ENCODE assay signal across 6 cellular contexts in genomic region chr17:81868674-81869220, GRCh38. TPM values are rescaled to one million over a fixed set of nuclear protein-coding genes. Genes with fewer than 3 reads are reported as not detected.
A peak's percentile ranks its signal among the peaks of the same experiment; 100 is the strongest.
DNase-seq lines count a peak whose midpoint lies in the region; TF ChIP-seq lines count a peak whose summit lies in the region.

No MANE protein-coding gene starts in this region.

- H3F3A ChIP-seq in smooth muscle cell (ENCODE audit: low read depth), result peaks cover 48% of the 10 kb centered on the region

- H3K4me3 ChIP-seq in ACC112 (ENCODE audit: low read depth, low read length) (peak overlapping the region; percentile 96), Karpas-422 (ENCODE audit: low read length) (peak overlapping the region; percentile 100; the same call in 1 of the 2 replicates), smooth muscle cell (no peak overlapping the region)

- TF ChIP-seq CTCF in endothelial cell (IDR thresholded peaks at IDR 0.05; ENCODE audit: unreplicated experiment) (no peak), smooth muscle cell (IDR thresholded peaks at IDR 0.05; ENCODE audit: borderline replicate concordance, insufficient read depth, poor library complexity, severe bottlenecking) (no peak)

- peak overlapping the region; percentile 47 for H3K4me3 Mint-ChIP-seq in endothelial cell (ENCODE audit: unreplicated experiment)

- H3K27me3 ChIP-seq in ACC112 (ENCODE audit: insufficient read depth, low read length) (no peaks in the 10 kb centered on the region), Karpas-422 (ENCODE audit: low read length) (no peaks in the 10 kb centered on the region), smooth muscle cell (ENCODE audit: low read depth) (no peaks in the 10 kb centered on the region)

- H3K36me3 Mint-ChIP-seq in endothelial cell (ENCODE audit: low read depth, unreplicated experiment), result peaks cover 3% of the 10 kb centered on the region

- H3K79me2 ChIP-seq in ACC112 (ENCODE audit: control insufficient read depth, insufficient read depth, low read length, unreplicated experiment), result peaks cover 39% of the 10 kb centered on the region
- peaks cover 29% of the 10 kb centered on the region for H3K79me2 ChIP-seq in Karpas-422 (ENCODE audit: low read length)
- peaks cover 41% of the 10 kb centered on the region for H3K79me2 ChIP-seq in smooth muscle cell (ENCODE audit: low read depth)

- peaks cover 17% of the 10 kb centered on the region; the same call in 1 of the 2 replicates for H4K20me1 ChIP-seq in Karpas-422 (ENCODE audit: insufficient read depth, low read depth, low read length)
- H4K20me1 ChIP-seq in smooth muscle cell (ENCODE audit: low read depth), result peaks cover 68% of the 10 kb centered on the region

- H3K9me3 Mint-ChIP-seq in endothelial cell (ENCODE audit: unreplicated experiment), result no peaks in the 10 kb centered on the region

- 0 out of 2 replicates have a peak overlapping the region, but pooled peaks have one; percentile 99 for H3K9ac ChIP-seq in Karpas-422 (ENCODE audit: low read length)
- H3K9ac ChIP-seq in smooth muscle cell (ENCODE audit: low read depth), result no peak overlapping the region

- H2AFZ ChIP-seq in ACC112 (ENCODE audit: low read length, unreplicated experiment) (no peak overlapping the region), Karpas-422 (ENCODE audit: low read length) (no peak overlapping the region), smooth muscle cell (ENCODE audit: low read depth) (no peak overlapping the region)

- H3K9me2 ChIP-seq in Karpas-422 (replicated peaks; ENCODE audit: insufficient read depth, low read length), result no peaks in the 10 kb centered on the region

- H3K27ac Mint-ChIP-seq in endothelial cell (ENCODE audit: unreplicated experiment), result peak overlapping the region; percentile 36

- no peaks in the 10 kb centered on the region for H3K9me3 ChIP-seq in Karpas-422 (ENCODE audit: low read length)
- no peaks in the 10 kb centered on the region for H3K9me3 ChIP-seq in smooth muscle cell (replicated peaks; ENCODE audit: low read depth)

- DNase-seq in Karpas-422, result peak; percentile 71
- no peak for DNase-seq in endothelial cell (ENCODE audit: low spot score)
- DNase-seq in smooth muscle cell (lab: John Stamatoyannopoulos, UW; ENCODE audit: unreplicated experiment), result peak; percentile 51
- DNase-seq in NCI-H1694 (lab: John Stamatoyannopoulos, UW), result no peak
- DNase-seq in NCI-H2171 treated with DMSO at 0.1 percent for 48 hours (lab: John Stamatoyannopoulos, UW), result no peak

- peaks cover 30% of the 10 kb centered on the region for H3K4me1 ChIP-seq in ACC112 (ENCODE audit: control insufficient read depth, insufficient read depth, low read length, unreplicated experiment)
- peaks cover 55% of the 10 kb centered on the region for H3K4me1 ChIP-seq in Karpas-422 (ENCODE audit: low read length)
- peaks cover 29% of the 10 kb centered on the region for H3K4me1 ChIP-seq in smooth muscle cell (ENCODE audit: low read depth)

- H3K36me3 ChIP-seq in ACC112 (ENCODE audit: insufficient read depth, low read length), result no peaks in the 10 kb centered on the region
- peaks cover 7% of the 10 kb centered on the region; the same call in 1 of the 2 replicates for H3K36me3 ChIP-seq in Karpas-422 (ENCODE audit: insufficient read depth, low read length)
- no peaks in the 10 kb centered on the region for H3K36me3 ChIP-seq in smooth muscle cell (ENCODE audit: low read depth)

- H3K27me3 Mint-ChIP-seq in endothelial cell (ENCODE audit: unreplicated experiment), result peaks cover 26% of the 10 kb centered on the region

- H3K27ac ChIP-seq in ACC112 (ENCODE audit: low read depth, low read length) (peak overlapping the region; percentile 97), Karpas-422 (ENCODE audit: low read length) (no peak overlapping the region; the same call in 1 of the 2 replicates), smooth muscle cell (ENCODE audit: low read depth) (peak overlapping the region; percentile 78)

- peaks cover 3% of the 10 kb centered on the region for H3K4me1 Mint-ChIP-seq in endothelial cell (ENCODE audit: unreplicated experiment)

- H3K4me2 ChIP-seq in Karpas-422 (ENCODE audit: low read depth, low read length, poor library complexity, severe bottlenecking) (peak overlapping the region; percentile 93), smooth muscle cell (peak overlapping the region; percentile 85)

- 47% methylated on average over 29 of the region's 30 CpGs for WGBS in smooth muscle cell (ENCODE audit: low lambda C conversion rate)

RNA-seq across cellular contexts. Expression of gene ARHGDIA, which starts 2.4 kb away (rescaled TPM):
- 68.5 and 119 TPM in 2 replicates for total RNA-seq in Karpas-422 (2014; rRNA removed; shearing (Covaris generic); ENCODE audit: low replicate concordance)
- total RNA-seq in endothelial cell (ENCODE audit: unreplicated experiment) (443 TPM), smooth muscle cell (67.6 and 256 TPM in 2 replicates)
- polyA plus RNA-seq in smooth muscle cell, result 353 and 360 TPM in 2 replicates

RNA-seq across cellular contexts. Expression of gene P4HB, which starts 8.4 kb away (rescaled TPM):
- 175 and 263 TPM in 2 replicates for total RNA-seq in Karpas-422 (2014; rRNA removed; shearing (Covaris generic); ENCODE audit: low replicate concordance)
- total RNA-seq in endothelial cell (ENCODE audit: unreplicated experiment) (678 TPM), smooth muscle cell (1,406 and 1,593 TPM in 2 replicates)
- 1,326 and 1,526 TPM in 2 replicates for polyA plus RNA-seq in smooth muscle cell

RNA-seq across cellular contexts. Expression of gene ALYREF, which starts 22.6 kb away (rescaled TPM):
- total RNA-seq in Karpas-422 (2014; rRNA removed; shearing (Covaris generic); ENCODE audit: low replicate concordance), result 70.1 and 191 TPM in 2 replicates
- 127 TPM for total RNA-seq in endothelial cell (ENCODE audit: unreplicated experiment)
- total RNA-seq in smooth muscle cell, result 58.9 and 75.9 TPM in 2 replicates
- 123 and 136 TPM in 2 replicates for polyA plus RNA-seq in smooth muscle cell

RNA-seq across cellular contexts. Expression of gene ANAPC11, which starts 22.8 kb away (rescaled TPM):
- total RNA-seq in Karpas-422 (2014; rRNA removed; shearing (Covaris generic); ENCODE audit: low replicate concordance), result 87.1 and 132 TPM in 2 replicates
- total RNA-seq in endothelial cell (ENCODE audit: unreplicated experiment) (121 TPM), smooth muscle cell (147 and 222 TPM in 2 replicates)
- 428 and 444 TPM in 2 replicates for polyA plus RNA-seq in smooth muscle cell

RNA-seq across cellular contexts. Expression of gene NPB, which starts 33.3 kb away (rescaled TPM):
- total RNA-seq in Karpas-422 (2014; rRNA removed; shearing (Covaris generic); ENCODE audit: low replicate concordance), result 0.07 TPM in 1 of 2 replicates, not detected in the other
- 0.56 TPM for total RNA-seq in endothelial cell (ENCODE audit: unreplicated experiment)
- 7.9 TPM in 1 of 2 replicates, not detected in the other for total RNA-seq in smooth muscle cell
- 13.6 and 14.4 TPM in 2 replicates for polyA plus RNA-seq in smooth muscle cell

Comparison
In these comparisons a context has a peak if more than half of its experiments do, and no peak if none do; other contexts are left out.
1. DNase-seq: peak in Karpas-422 (single experiment) and smooth muscle cell (single experiment); none in endothelial cell (single experiment), NCI-H1694 (single experiment) and NCI-H2171 treated with DMSO at 0.1 percent for 48 hours (single experiment).